In the genomic region with DNA sequence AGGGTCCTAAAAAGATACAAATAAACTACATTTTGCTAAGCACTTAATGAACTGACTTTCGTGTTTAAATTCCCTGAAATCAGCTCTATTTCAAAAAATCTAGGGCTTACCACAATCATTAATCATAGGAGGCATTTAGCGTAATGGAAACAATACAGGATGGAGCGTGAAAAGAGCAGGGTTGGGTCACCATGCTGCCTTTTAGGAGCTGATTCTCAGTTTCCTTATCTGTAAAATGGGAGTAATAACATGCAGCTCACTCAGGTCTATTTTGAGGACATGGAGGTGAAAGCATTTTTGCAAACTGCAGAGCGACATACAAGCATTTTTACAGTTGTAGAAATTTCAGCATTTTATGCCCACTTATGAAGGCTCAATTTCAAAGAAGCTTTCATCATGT, we compare ENCODE assay signal across 29 cellular contexts.
"Had no signal": no experiment of that assay in that cellular context is flagged by ENCODE, and none has a peak within 500 bp of the region (broad histone marks: within the 10 kb centered on the region; RNA-seq: fewer than 3 reads in every experiment).

No MANE protein-coding gene starts in this region.

- H3K4me3 ChIP-seq: colonic mucosa, coronary artery, dorsolateral prefrontal cortex, esophagus muscularis mucosa, esophagus squamous epithelium, gastrocnemius medialis, gastroesophageal sphincter, heart left ventricle, heart right ventricle had no signal

- H3K4me1 ChIP-seq: colonic mucosa, foreskin keratinocyte had no signal

- FAIRE-seq: colon, endometrium, endothelial cell of umbilical vein, frontal cortex had no signal

- H3K4me3 Mint-ChIP-seq: dendritic cell treated with granulocyte-macrophage colony-stimulating factor and Interleukin-4, amounts not matched to agents 40 ng/mL and 50 ng/mL, for 4 days; effector memory CD8-positive, alpha-beta T cell; endodermal cell had no signal

- H3K9me3 ChIP-seq: colonic mucosa, esophagus muscularis mucosa, esophagus squamous epithelium, gastrocnemius medialis, gastroesophageal sphincter, heart left ventricle, heart right ventricle had no signal

- H3K9me3 Mint-ChIP-seq: dendritic cell treated with granulocyte-macrophage colony-stimulating factor and Interleukin-4, amounts not matched to agents 40 ng/mL and 50 ng/mL, for 4 days; endodermal cell had no signal

- H3K27ac Mint-ChIP-seq: dendritic cell treated with granulocyte-macrophage colony-stimulating factor and Interleukin-4, amounts not matched to agents 40 ng/mL and 50 ng/mL, for 4 days; effector memory CD8-positive, alpha-beta T cell; endodermal cell had no signal

- H3K36me3 ChIP-seq: colonic mucosa, esophagus muscularis mucosa, esophagus squamous epithelium, gastrocnemius medialis, gastroesophageal sphincter, heart left ventricle, heart right ventricle had no signal

- ATAC-seq: effector memory CD8-positive, alpha-beta T cell; esophagus mucosa; foreskin keratinocyte; gastrocnemius medialis; gastroesophageal sphincter; heart left ventricle; heart right ventricle had no signal

- H3K27me3 ChIP-seq: colonic mucosa, dorsolateral prefrontal cortex, esophagus muscularis mucosa, foreskin keratinocyte, gastrocnemius medialis, gastroesophageal sphincter had no signal

- DNase-seq: colonic mucosa; cortex of kidney; dermis blood vessel endothelial cell; dorsolateral prefrontal cortex; effector CD4-positive, alpha-beta T cell; effector CD8-positive, alpha-beta T cell; effector memory CD4-positive, alpha-beta T cell; effector memory CD8-positive, alpha-beta T cell; erythroblast; esophagus squamous epithelium; foreskin fibroblast; foreskin keratinocyte; foreskin melanocyte; gastrocnemius medialis; glutamatergic neuron; head of caudate nucleus; heart left ventricle; heart right ventricle had no signal

- H3K27ac ChIP-seq: colonic mucosa, coronary artery, epithelial cell of prostate, esophagus muscularis mucosa, esophagus squamous epithelium, foreskin keratinocyte, gastrocnemius medialis, gastroesophageal sphincter, heart left ventricle, heart right ventricle had no signal
